Comparison of ENCODE assay signal across 22 cellular contexts in genomic region chr20:32946629-32947028, GRCh38. TPM values are rescaled to one million over a fixed set of nuclear protein-coding genes. Genes with fewer than 3 reads are reported as not detected.
A peak's percentile ranks its signal among the peaks of the same experiment; 100 is the strongest.
DNase-seq lines count a peak whose midpoint lies in the region; ATAC-seq and TF ChIP-seq lines count a peak whose summit lies in the region.
"Had no signal": no experiment of that assay in that cellular context is flagged by ENCODE, and none has a peak within 500 bp of the region (broad histone marks: within the 10 kb centered on the region; RNA-seq: fewer than 3 reads in every experiment).

No MANE protein-coding gene starts in this region.

- H3K9me3 ChIP-seq in KOPT-K1 (ENCODE audit: insufficient read depth, low read length, poor library complexity, severe bottlenecking) = no peaks in the 10 kb centered on the region
- H3K9me3 ChIP-seq in OCI-LY7 (ENCODE audit: low read length) = no peaks in the 10 kb centered on the region
- H3K9me3 ChIP-seq: HAP-1 had no signal

- H3K27me3 Mint-ChIP-seq in activated CD4-positive, alpha-beta T cell treated with anti-CD3 and anti-CD28 coated beads for 36 hours = no peaks in the 10 kb centered on the region
- H3K27me3 Mint-ChIP-seq in activated naive CD4-positive, alpha-beta T cell treated with anti-CD3 and anti-CD28 coated beads, Interleukin-2, amount 10 ng/mL, durations not matched to agents 7 days and 5 days = no peaks in the 10 kb centered on the region
- no peaks in the 10 kb centered on the region for H3K27me3 Mint-ChIP-seq in naive thymus-derived CD8-positive, alpha-beta T cell
- no peaks in the 10 kb centered on the region for H3K27me3 Mint-ChIP-seq in effector memory CD8-positive, alpha-beta T cell

- H3K36me3 ChIP-seq in KOPT-K1 (ENCODE audit: insufficient read depth, low read length) (no peaks in the 10 kb centered on the region), OCI-LY7 (ENCODE audit: insufficient read depth, low read length) (no peaks in the 10 kb centered on the region)
- H3K36me3 ChIP-seq: HAP-1 had no signal

- H3K27ac ChIP-seq in KOPT-K1 (ENCODE audit: low read depth, low read length, poor library complexity, severe bottlenecking) (peak overlapping the region; percentile 77), OCI-LY7 (ENCODE audit: low read depth, low read length, poor library complexity, severe bottlenecking) (no peak overlapping the region)

- no TSS peak for BruUV-seq in OCI-LY7 (replicated peaks; lab: Mats Ljungman, UMichigan)

- H3K79me2 ChIP-seq in OCI-LY7 (ENCODE audit: insufficient read depth, low read depth, low read length) = no peaks in the 10 kb centered on the region

- no peak for TF ChIP-seq CTCF in OCI-LY7 (conservative IDR thresholded peaks at IDR 0.05; ENCODE audit: low read length)

- DNase-seq in activated CD4-positive, alpha-beta T cell treated with anti-CD3 and anti-CD28 coated beads for 36 hours = no peak
- no peak for DNase-seq in activated CD4-positive, alpha-beta T cell treated with anti-CD3 and anti-CD28 coated beads, Interleukin-2, amount 50 U/mL, for 4 hours
- DNase-seq in activated naive CD4-positive, alpha-beta T cell treated with anti-CD3 and anti-CD28 coated beads, Interleukin-2, amount 10 ng/mL, durations not matched to agents 7 days and 5 days = no peak
- DNase-seq in activated naive CD4-positive, alpha-beta T cell treated with anti-CD3 and anti-CD28 coated beads, Interleukin-2, amount 50 U/mL, for 16 hours = no peak
- no peak for DNase-seq in naive thymus-derived CD8-positive, alpha-beta T cell
- no peak for DNase-seq in OCI-LY7 (ENCODE audit: low spot score)
- no peak for DNase-seq in effector memory CD8-positive, alpha-beta T cell
- DNase-seq: 8988T, GF-D8, KG1, NCI-H1417 treated with DMSO at 0.1 percent for 48 hours, NCI-H187 treated with DMSO at 0.1 percent for 48 hours, NCI-H226, NCI-H524, PC-3, RPMI8226 had no signal

- no peak overlapping the region for H3K4me3 ChIP-seq in OCI-LY7 (ENCODE audit: low read depth, low read length, poor library complexity, severe bottlenecking)
- H3K4me3 ChIP-seq: HAP-1 had no signal

- H3K4me2 ChIP-seq in OCI-LY7 (ENCODE audit: low read length) = no peak overlapping the region

- POLR2A ChIA-PET in activated CD4-positive, alpha-beta T cell treated with anti-CD3 and anti-CD28 coated beads for 36 hours (lab: Charles Lee) = no interaction called here
- POLR2A ChIA-PET in naive thymus-derived CD8-positive, alpha-beta T cell (lab: Charles Lee) = interaction anchor here (1.9 to 2.7 kb wide), 2 partner anchors 21 to 26 kb away, joined by 19 to 25 read pairs; no protein-coding TSS in a partner anchor
- POLR2A ChIA-PET in OCI-LY7 (lab: Charles Lee) = no interaction called here

- H3K27ac Mint-ChIP-seq in activated CD4-positive, alpha-beta T cell treated with anti-CD3 and anti-CD28 coated beads for 36 hours = peak overlapping the region; percentile 64
- H3K27ac Mint-ChIP-seq in activated naive CD4-positive, alpha-beta T cell treated with anti-CD3 and anti-CD28 coated beads, Interleukin-2, amount 10 ng/mL, durations not matched to agents 7 days and 5 days = peak overlapping the region; percentile 66
- peak overlapping the region in 7 of 10 donors; percentile 16 to 91 (median 68) for H3K27ac Mint-ChIP-seq in naive thymus-derived CD8-positive, alpha-beta T cell
- no peak overlapping the region for H3K27ac Mint-ChIP-seq in effector memory CD8-positive, alpha-beta T cell
- H3K27ac Mint-ChIP-seq: CD14-positive monocyte had no signal

- intact Hi-C loops in activated CD4-positive, alpha-beta T cell treated with anti-CD3 and anti-CD28 coated beads for 36 hours (cut with DNase I, micrococcal nuclease) = loop anchor here (1.0 to 10.0 kb wide), 2 partner anchors 21 to 58 kb away; partner anchors contain the start of genes BPIFB2 (in 1 of the 2) and SUN5 (in 1 of the 2)
- intact Hi-C loops in OCI-LY7 (cut with micrococcal nuclease; ENCODE audit: unreplicated experiment) = no loop called here

- no peaks in the 10 kb centered on the region for H3K9me2 ChIP-seq in OCI-LY7 (ENCODE audit: insufficient read depth, low read length)

- no peaks in the 10 kb centered on the region for H4K20me1 ChIP-seq in OCI-LY7 (ENCODE audit: insufficient read depth, low read length)

- H3K36me3 Mint-ChIP-seq in activated CD4-positive, alpha-beta T cell treated with anti-CD3 and anti-CD28 coated beads for 36 hours (ENCODE audit: low read depth) = no peaks in the 10 kb centered on the region
- no peaks in the 10 kb centered on the region for H3K36me3 Mint-ChIP-seq in activated naive CD4-positive, alpha-beta T cell treated with anti-CD3 and anti-CD28 coated beads, Interleukin-2, amount 10 ng/mL, durations not matched to agents 7 days and 5 days
- H3K36me3 Mint-ChIP-seq in naive thymus-derived CD8-positive, alpha-beta T cell = peaks cover 0 to 4% (median 2%) of the 10 kb centered on the region in 3 donors
- no peaks in the 10 kb centered on the region for H3K36me3 Mint-ChIP-seq in effector memory CD8-positive, alpha-beta T cell (ENCODE audit: insufficient read depth)
- H3K36me3 Mint-ChIP-seq: CD14-positive monocyte had no signal

- no peaks in the 10 kb centered on the region for H3K4me1 ChIP-seq in OCI-LY7 (ENCODE audit: insufficient read depth, low read length, poor library complexity, severe bottlenecking)
- H3K4me1 ChIP-seq: HAP-1 had no signal

- peaks cover 44% of the 10 kb centered on the region for H3K4me1 Mint-ChIP-seq in activated CD4-positive, alpha-beta T cell treated with anti-CD3 and anti-CD28 coated beads for 36 hours
- H3K4me1 Mint-ChIP-seq in activated naive CD4-positive, alpha-beta T cell treated with anti-CD3 and anti-CD28 coated beads, Interleukin-2, amount 10 ng/mL, durations not matched to agents 7 days and 5 days = peaks cover 45% of the 10 kb centered on the region
- peaks cover 23 to 49% (median 47%) of the 10 kb centered on the region in 4 donors for H3K4me1 Mint-ChIP-seq in naive thymus-derived CD8-positive, alpha-beta T cell
- H3K4me1 Mint-ChIP-seq in effector memory CD8-positive, alpha-beta T cell (ENCODE audit: low read depth in 2 of 2) = peaks cover 5 to 11% of the 10 kb centered on the region in 2 donors
- H3K4me1 Mint-ChIP-seq: CD14-positive monocyte had no signal

- H3K9me3 Mint-ChIP-seq in activated CD4-positive, alpha-beta T cell treated with anti-CD3 and anti-CD28 coated beads for 36 hours (ENCODE audit: low read depth) = peaks cover under 1% of the 10 kb centered on the region
- no peaks in the 10 kb centered on the region for H3K9me3 Mint-ChIP-seq in activated naive CD4-positive, alpha-beta T cell treated with anti-CD3 and anti-CD28 coated beads, Interleukin-2, amount 10 ng/mL, durations not matched to agents 7 days and 5 days
- peaks cover 0 to 4% (median 0%) of the 10 kb centered on the region in 9 donors for H3K9me3 Mint-ChIP-seq in naive thymus-derived CD8-positive, alpha-beta T cell
- H3K9me3 Mint-ChIP-seq in effector memory CD8-positive, alpha-beta T cell = no peaks in the 10 kb centered on the region

- ATAC-seq in activated CD4-positive, alpha-beta T cell treated with anti-CD3 and anti-CD28 coated beads for 36 hours = peak; percentile 38
- no peak for ATAC-seq in naive thymus-derived CD8-positive, alpha-beta T cell
- no peak for ATAC-seq in effector memory CD8-positive, alpha-beta T cell (replicated peaks)

- H3K4me3 Mint-ChIP-seq in activated CD4-positive, alpha-beta T cell treated with anti-CD3 and anti-CD28 coated beads for 36 hours = no peak overlapping the region
- H3K4me3 Mint-ChIP-seq in activated naive CD4-positive, alpha-beta T cell treated with anti-CD3 and anti-CD28 coated beads, Interleukin-2, amount 10 ng/mL, durations not matched to agents 7 days and 5 days = no peak overlapping the region
- peak overlapping the region in 3 of 10 donors; percentile 39 to 76 (median 53) for H3K4me3 Mint-ChIP-seq in naive thymus-derived CD8-positive, alpha-beta T cell
- H3K4me3 Mint-ChIP-seq in effector memory CD8-positive, alpha-beta T cell = no peak overlapping the region
- H3K4me3 Mint-ChIP-seq: CD14-positive monocyte had no signal

- no peak overlapping the region for H2AFZ ChIP-seq in OCI-LY7 (ENCODE audit: low read length)

- CTCF ChIA-PET in activated CD4-positive, alpha-beta T cell treated with anti-CD3 and anti-CD28 coated beads for 36 hours (lab: Charles Lee) = interaction anchor here (0.8 to 3.6 kb wide), 17 partner anchors 8 to 347 kb away, joined by 3 to 25 read pairs (median 10); partner anchors contain the start of genes BPIFB2 and SUN5
- CTCF ChIA-PET in activated naive CD4-positive, alpha-beta T cell treated with anti-CD3 and anti-CD28 coated beads, Interleukin-2, amount 10 ng/mL, durations not matched to agents 7 days and 5 days (lab: Charles Lee) = interaction anchor here (1.1 to 4.2 kb wide), 12 partner anchors 11 to 345 kb away, joined by 3 to 26 read pairs (median 10); partner anchors contain the start of gene SUN5
- CTCF ChIA-PET in OCI-LY7 (lab: Charles Lee; ENCODE audit: unreplicated experiment) = no interaction called here

RNA-seq across cellular contexts. Expression of gene SUN5, which starts 57.6 kb away (rescaled TPM):
- total RNA-seq in activated CD4-positive, alpha-beta T cell treated with anti-CD3 and anti-CD28 coated beads for 36 hours = not detected
- total RNA-seq in naive thymus-derived CD8-positive, alpha-beta T cell = not detected
- not detected for polyA plus RNA-seq in naive thymus-derived CD8-positive, alpha-beta T cell
- not detected in 2 replicates for total RNA-seq in OCI-LY7 (2014; rRNA removed; shearing (Covaris generic))
- total RNA-seq in OCI-LY7 (2022) = not detected in 2 replicates
- total RNA-seq: HT-29, M059J, PC-3 had no signal
- polyA plus RNA-seq: AG04450, CD14-positive monocyte had no signal

Comparison
In these comparisons a context has a peak if more than half of its experiments do, and no peak if none do; other contexts are left out.
1. H3K27ac Mint-ChIP-seq: peak in activated CD4-positive, alpha-beta T cell treated with anti-CD3 and anti-CD28 coated beads for 36 hours (single experiment), activated naive CD4-positive, alpha-beta T cell treated with anti-CD3 and anti-CD28 coated beads, Interleukin-2, amount 10 ng/mL, durations not matched to agents 7 days and 5 days (single experiment) and naive thymus-derived CD8-positive, alpha-beta T cell (7 of 10); none in effector memory CD8-positive, alpha-beta T cell (0 of 2).